Comparison of ENCODE assay signal across 16 cellular contexts in the genomic region with DNA sequence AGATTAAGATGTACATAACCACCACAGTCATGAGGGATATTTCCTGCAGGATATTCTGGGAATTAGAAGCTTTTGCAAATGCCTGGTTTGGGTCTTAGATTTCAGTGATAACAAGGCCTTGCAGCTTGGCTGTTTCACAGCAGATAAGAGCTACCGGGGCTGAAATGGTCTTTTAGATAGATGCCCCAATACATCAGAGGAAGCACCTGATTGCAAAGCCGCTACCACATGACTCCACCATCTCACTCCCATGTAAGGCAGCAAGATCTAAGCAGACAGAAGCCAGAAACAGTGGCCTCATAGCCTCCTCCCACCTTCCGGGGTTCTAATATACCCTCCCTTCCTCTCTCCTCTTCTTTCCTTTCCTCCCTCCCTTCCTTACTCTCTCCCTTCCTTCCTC.
A peak's percentile ranks its signal among the peaks of the same experiment; 100 is the strongest.
DNase-seq lines count a peak whose midpoint lies in the region; ATAC-seq lines count a peak whose summit lies in the region.
"Had no signal": no experiment of that assay in that cellular context is flagged by ENCODE, and none has a peak within 500 bp of the region (broad histone marks: within the 10 kb centered on the region; RNA-seq: fewer than 3 reads in every experiment).

No MANE protein-coding gene starts in this region.

- H3K27me3 Mint-ChIP-seq in T-helper 1 cell treated with Interleukin-12 subunit alpha and Interleukin-12 subunit beta and Interleukin-4 antibody, amounts not matched to agents 30 μg/mL and 1 μg/mL, for 36 hours (ENCODE audit: low read depth): peaks cover 16% of the 10 kb centered on the region
- H3K27me3 Mint-ChIP-seq in activated naive CD8-positive, alpha-beta T cell treated with anti-CD3 and anti-CD28 coated beads, Interleukin-2, amount 50 U/mL, for 24 hours: no peaks in the 10 kb centered on the region
- H3K27me3 Mint-ChIP-seq: dendritic cell treated with granulocyte-macrophage colony-stimulating factor and Interleukin-4, amounts not matched to agents 40 ng/mL and 50 ng/mL, for 4 days; naive B cell had no signal

- H3K36me3 Mint-ChIP-seq in T-helper 1 cell treated with Interleukin-12 subunit alpha and Interleukin-12 subunit beta and Interleukin-4 antibody, amounts not matched to agents 30 μg/mL and 1 μg/mL, for 36 hours (ENCODE audit: low read depth): peaks cover 5% of the 10 kb centered on the region
- H3K36me3 Mint-ChIP-seq in activated naive CD8-positive, alpha-beta T cell treated with anti-CD3 and anti-CD28 coated beads, Interleukin-2, amount 50 U/mL, for 24 hours (ENCODE audit: low read depth): peaks cover 28% of the 10 kb centered on the region

- peaks cover 6% of the 10 kb centered on the region for H3K9me3 Mint-ChIP-seq in T-helper 1 cell treated with Interleukin-12 subunit alpha and Interleukin-12 subunit beta and Interleukin-4 antibody, amounts not matched to agents 30 μg/mL and 1 μg/mL, for 36 hours
- H3K9me3 Mint-ChIP-seq in activated naive CD8-positive, alpha-beta T cell treated with anti-CD3 and anti-CD28 coated beads, Interleukin-2, amount 50 U/mL, for 24 hours: peaks cover 12% of the 10 kb centered on the region

- H3K4me3 Mint-ChIP-seq in T-helper 1 cell treated with Interleukin-12 subunit alpha and Interleukin-12 subunit beta and Interleukin-4 antibody, amounts not matched to agents 30 μg/mL and 1 μg/mL, for 36 hours: peak overlapping the region; percentile 22
- H3K4me3 Mint-ChIP-seq in activated naive CD8-positive, alpha-beta T cell treated with anti-CD3 and anti-CD28 coated beads, Interleukin-2, amount 50 U/mL, for 24 hours: peak overlapping the region; percentile 67
- H3K4me3 Mint-ChIP-seq: dendritic cell treated with granulocyte-macrophage colony-stimulating factor and Interleukin-4, amounts not matched to agents 40 ng/mL and 50 ng/mL, for 4 days; HFFc6 had no signal

- peak overlapping the region; percentile 16 for H3K27ac Mint-ChIP-seq in T-helper 1 cell treated with Interleukin-12 subunit alpha and Interleukin-12 subunit beta and Interleukin-4 antibody, amounts not matched to agents 30 μg/mL and 1 μg/mL, for 36 hours
- peak overlapping the region; percentile 86 for H3K27ac Mint-ChIP-seq in activated naive CD8-positive, alpha-beta T cell treated with anti-CD3 and anti-CD28 coated beads, Interleukin-2, amount 50 U/mL, for 24 hours
- H3K27ac Mint-ChIP-seq: dendritic cell treated with granulocyte-macrophage colony-stimulating factor and Interleukin-4, amounts not matched to agents 40 ng/mL and 50 ng/mL, for 4 days; HFFc6; naive B cell had no signal

- H3K4me1 Mint-ChIP-seq in T-helper 1 cell treated with Interleukin-12 subunit alpha and Interleukin-12 subunit beta and Interleukin-4 antibody, amounts not matched to agents 30 μg/mL and 1 μg/mL, for 36 hours (ENCODE audit: low read depth): peaks cover 26% of the 10 kb centered on the region
- H3K4me1 Mint-ChIP-seq in activated naive CD8-positive, alpha-beta T cell treated with anti-CD3 and anti-CD28 coated beads, Interleukin-2, amount 50 U/mL, for 24 hours: peaks cover 55% of the 10 kb centered on the region

- ATAC-seq in activated CD4-positive, CD25-positive, alpha-beta regulatory T cell treated with anti-CD3 and anti-CD28 coated beads, Interleukin-2, amount 50 U/mL, for 24 hours: peak; percentile 45 to 61
- ATAC-seq in activated naive CD8-positive, alpha-beta T cell treated with anti-CD3 and anti-CD28 coated beads, Interleukin-2, amount 50 U/mL, for 24 hours: peak; percentile 34
- no peak for ATAC-seq in HG03135 (IDR thresholded peaks at IDR 0.05; ENCODE audit: unreplicated experiment)

- no peak for DNase-seq in activated CD4-positive, CD25-positive, alpha-beta regulatory T cell treated with anti-CD3 and anti-CD28 coated beads, Interleukin-2, amount 50 U/mL, for 72 hours
- DNase-seq in activated naive CD8-positive, alpha-beta T cell treated with anti-CD3 and anti-CD28 coated beads, Interleukin-2, amount 50 U/mL, for 24 hours: peak; percentile 12
- DNase-seq in stimulated activated CD8-positive, alpha-beta memory T cell treated with anti-CD3 and anti-CD28 coated beads, Interleukin-12 subunit alpha, Interleukin-12 subunit beta, amount 100 ng/mL, for 1 hour (ENCODE audit: low read depth): peak; percentile 8
- no peak for DNase-seq in HCEC 1CT
- DNase-seq in activated CD8-positive, alpha-beta memory T cell treated with anti-CD3 and anti-CD28 coated beads for 24 hours: no peak
- DNase-seq: DMS153, foreskin fibroblast, HFFc6, Karpas-422, naive B cell, NCI-H2171, T1000 had no signal

Comparison
In these comparisons a context has a peak if more than half of its experiments do, and no peak if none do; other contexts are left out.
1. DNase-seq: peak in activated naive CD8-positive, alpha-beta T cell treated with anti-CD3 and anti-CD28 coated beads, Interleukin-2, amount 50 U/mL, for 24 hours (single experiment) and stimulated activated CD8-positive, alpha-beta memory T cell treated with anti-CD3 and anti-CD28 coated beads, Interleukin-12 subunit alpha, Interleukin-12 subunit beta, amount 100 ng/mL, for 1 hour (single experiment); none in activated CD4-positive, CD25-positive, alpha-beta regulatory T cell treated with anti-CD3 and anti-CD28 coated beads, Interleukin-2, amount 50 U/mL, for 72 hours (single experiment), HCEC 1CT (single experiment) and activated CD8-positive, alpha-beta memory T cell treated with anti-CD3 and anti-CD28 coated beads for 24 hours (single experiment).